In genomic region chr14:91035855-91036254, GRCh38 we compare ENCODE assay signal across 11 cellular contexts. TPM values are rescaled to one million over a fixed set of nuclear protein-coding genes. Genes with fewer than 3 reads are reported as not detected.
DNase-seq lines count a peak whose midpoint lies in the region; ATAC-seq and TF ChIP-seq lines count a peak whose summit lies in the region.
"Had no signal": no experiment of that assay in that cellular context is flagged by ENCODE, and none has a peak within 500 bp of the region (broad histone marks: within the 10 kb centered on the region; RNA-seq: fewer than 3 reads in every experiment).

No MANE protein-coding gene starts in this region.

- intact Hi-C loops in PC-3 (cut with micrococcal nuclease): no loop called here

- H3K79me2 ChIP-seq in PC-3 (ENCODE audit: low read length): no peaks in the 10 kb centered on the region

- no peak overlapping the region for H3K4me3 ChIP-seq in PC-3 (ENCODE audit: low read length)
- H3K4me3 ChIP-seq: sigmoid colon, thoracic aorta had no signal

- H2AFZ ChIP-seq in PC-3 (ENCODE audit: low read length): no peak overlapping the region

- no peak overlapping the region for H3K4me2 ChIP-seq in PC-3 (ENCODE audit: low read length)

- H3K36me3 ChIP-seq in PC-3 (ENCODE audit: low read depth, low read length): no peaks in the 10 kb centered on the region
- H3K36me3 ChIP-seq: sigmoid colon, thoracic aorta had no signal

- peak; percentile 78 for ATAC-seq in GM18870 (IDR thresholded peaks at IDR 0.05; ENCODE audit: unreplicated experiment)
- peak; percentile 52 for ATAC-seq in GM21825 (IDR thresholded peaks at IDR 0.05; ENCODE audit: unreplicated experiment)
- peak; percentile 54 for ATAC-seq in HG03520 (IDR thresholded peaks at IDR 0.05; ENCODE audit: unreplicated experiment)
- ATAC-seq in effector memory CD8-positive, alpha-beta T cell (replicated peaks): no peak
- ATAC-seq in PC-3: no peak
- ATAC-seq: left cardiac atrium had no signal

- no peaks in the 10 kb centered on the region for H3F3A ChIP-seq in PC-3 (ENCODE audit: low read length, unreplicated experiment)

- no peaks in the 10 kb centered on the region for H3K9me3 ChIP-seq in PC-3 (ENCODE audit: low read length)
- H3K9me3 ChIP-seq: sigmoid colon, thoracic aorta had no signal

- H3K9ac ChIP-seq in PC-3 (ENCODE audit: low read length): no peak overlapping the region

- peak overlapping the region; percentile 30 to 77 for H3K27ac Mint-ChIP-seq in effector memory CD8-positive, alpha-beta T cell

- H3K36me3 Mint-ChIP-seq in effector memory CD8-positive, alpha-beta T cell (ENCODE audit: insufficient read depth): peaks cover 17% of the 10 kb centered on the region

- no peak for TF ChIP-seq CTCF in PC-3 (conservative IDR thresholded peaks at IDR 0.05; ENCODE audit: low read depth, low read length)

- H3K27me3 ChIP-seq in PC-3 (ENCODE audit: low read length): no peaks in the 10 kb centered on the region
- H3K27me3 ChIP-seq: sigmoid colon had no signal

- no TSS peak for BruUV-seq in PC-3 (replicated peaks; lab: Mats Ljungman, UMichigan)

- DNase-seq in effector memory CD8-positive, alpha-beta T cell: no peak
- DNase-seq in PC-3: no peak
- no peak for DNase-seq in NCI-H128 (lab: John Stamatoyannopoulos, UW; ENCODE audit: unreplicated experiment)
- DNase-seq in cerebellar cortex (ENCODE audit: low spot score): no peak
- DNase-seq: left cardiac atrium; naive thymus-derived CD8-positive, alpha-beta T cell; sigmoid colon had no signal

- no peaks in the 10 kb centered on the region for H3K4me1 ChIP-seq in PC-3 (ENCODE audit: insufficient read depth, low read length)

- H3K9me2 ChIP-seq in PC-3 (replicated peaks; ENCODE audit: low read length): no peaks in the 10 kb centered on the region

- POLR2A ChIA-PET in PC-3 (lab: Charles Lee; ENCODE audit: unreplicated experiment): interaction anchor here (0.6 kb wide), 1 partner anchor 133 kb away, joined by 6 read pairs; no protein-coding TSS in a partner anchor

- no peak overlapping the region for H3K4me3 Mint-ChIP-seq in effector memory CD8-positive, alpha-beta T cell

- H3K27me3 Mint-ChIP-seq in effector memory CD8-positive, alpha-beta T cell: no peaks in the 10 kb centered on the region
- H3K27me3 Mint-ChIP-seq: naive thymus-derived CD8-positive, alpha-beta T cell had no signal

- CTCF ChIA-PET in PC-3 (lab: Charles Lee): no interaction called here

- no peaks in the 10 kb centered on the region for H3K9me3 Mint-ChIP-seq in effector memory CD8-positive, alpha-beta T cell
- H3K9me3 Mint-ChIP-seq: naive thymus-derived CD8-positive, alpha-beta T cell had no signal

- H4K20me1 ChIP-seq in PC-3 (ENCODE audit: low read length): no peaks in the 10 kb centered on the region

- H3K27ac ChIP-seq in PC-3 (ENCODE audit: low read length): no peak overlapping the region
- H3K27ac ChIP-seq: thoracic aorta had no signal

- H3K4me1 Mint-ChIP-seq in effector memory CD8-positive, alpha-beta T cell (ENCODE audit: low read depth in 2 of 2): peaks cover 38 to 62% of the 10 kb centered on the region in 2 donors

RNA-seq across cellular contexts. Expression of gene RPS6KA5, which starts 24.6 kb away (rescaled TPM):
- total RNA-seq in PC-3 (2014; rRNA removed): 8.6 and 10.7 TPM in 2 replicates

Comparison
In these comparisons a context has a peak if more than half of its experiments do, and no peak if none do; other contexts are left out.
1. ATAC-seq: peak in GM18870 (single experiment), GM21825 (single experiment) and HG03520 (single experiment); none in effector memory CD8-positive, alpha-beta T cell (single experiment) and PC-3 (single experiment).